In genomic region chr2:176079851-176080539, GRCh38 we compare ENCODE assay signal across 8 cellular contexts. TPM values are rescaled to one million over a fixed set of nuclear protein-coding genes. Genes with fewer than 3 reads are reported as not detected.
DNase-seq lines count a peak whose midpoint lies in the region; ATAC-seq and TF ChIP-seq lines count a peak whose summit lies in the region.

No MANE protein-coding gene starts in this region.

- POLR2A ChIA-PET in activated CD8-positive, alpha-beta T cell treated with anti-CD3 and anti-CD28 coated beads for 36 hours (lab: Charles Lee), result interaction anchor here (1.8 kb wide), 1 partner anchor 25 kb away, joined by 5 read pairs; no protein-coding TSS in a partner anchor

- H3K27ac Mint-ChIP-seq in activated CD8-positive, alpha-beta T cell treated with anti-CD3 and anti-CD28 coated beads for 36 hours, result no peak overlapping the region

- ATAC-seq in activated CD8-positive, alpha-beta T cell treated with anti-CD3 and anti-CD28 coated beads for 36 hours, result peak; percentile 30
- ATAC-seq in left ventricle myocardium superior, result peak; percentile 64
- no peak for ATAC-seq in omental fat pad (ENCODE audit: low FRiP score)
- ATAC-seq in sciatic nerve, result no peak

- peaks cover 80% of the 10 kb centered on the region for H3K27me3 Mint-ChIP-seq in activated CD8-positive, alpha-beta T cell treated with anti-CD3 and anti-CD28 coated beads for 36 hours

- H3K36me3 Mint-ChIP-seq in activated CD8-positive, alpha-beta T cell treated with anti-CD3 and anti-CD28 coated beads for 36 hours (ENCODE audit: low read depth), result peaks cover 25% of the 10 kb centered on the region

- intact Hi-C loops in activated CD8-positive, alpha-beta T cell treated with anti-CD3 and anti-CD28 coated beads for 36 hours (cut with micrococcal nuclease), result no loop called here
- intact Hi-C loops in left ventricle myocardium superior (cut with micrococcal nuclease) (no loop called here), sciatic nerve (cut with DNase I) (loop anchor here (2.0 to 10.0 kb wide), 2 partner anchors 55 to 395 kb away; no protein-coding TSS in a partner anchor)

- peaks cover 28% of the 10 kb centered on the region for H3K9me3 Mint-ChIP-seq in activated CD8-positive, alpha-beta T cell treated with anti-CD3 and anti-CD28 coated beads for 36 hours

- H3K4me1 Mint-ChIP-seq in activated CD8-positive, alpha-beta T cell treated with anti-CD3 and anti-CD28 coated beads for 36 hours (ENCODE audit: low read depth), result peaks cover 10% of the 10 kb centered on the region

- peak; percentile 61 for DNase-seq in NCI-H2029 (lab: John Stamatoyannopoulos, UW)
- DNase-seq in NCI-H2029 treated with DMSO at 0.1 percent for 48 hours (lab: John Stamatoyannopoulos, UW), result no peak
- DNase-seq in NCI-H1417 (lab: John Stamatoyannopoulos, UW), result peak; percentile 76 to 93 (median 87)
- DNase-seq in activated CD8-positive, alpha-beta T cell treated with anti-CD3 and anti-CD28 coated beads for 36 hours, result peak; percentile 42
- DNase-seq in left ventricle myocardium superior, result peak; percentile 56
- peak; percentile 27 to 41 for DNase-seq in stimulated activated CD8-positive, alpha-beta memory T cell treated with anti-CD3 and anti-CD28 coated beads, Interleukin-2, amount 100 ng/mL, for 48 hours (ENCODE audit: low read depth in 2 of 2)
- DNase-seq in omental fat pad (ENCODE audit: low spot score), result no peak
- DNase-seq in sciatic nerve (ENCODE audit: low spot score), result no peak

- H3K4me3 Mint-ChIP-seq in activated CD8-positive, alpha-beta T cell treated with anti-CD3 and anti-CD28 coated beads for 36 hours, result peak overlapping the region; percentile 23

- CTCF ChIA-PET in activated CD8-positive, alpha-beta T cell treated with anti-CD3 and anti-CD28 coated beads for 36 hours (lab: Charles Lee), result interaction anchor here (0.6 to 2.4 kb wide), 4 partner anchors 18 to 390 kb away, joined by 3 to 7 read pairs (median 4); no protein-coding TSS in a partner anchor

- TF ChIP-seq CTCF in activated CD8-positive, alpha-beta T cell treated with anti-CD3 and anti-CD28 coated beads for 36 hours (IDR thresholded peaks at IDR 0.05), result peak; percentile 58
- peak in 1 of 3 donors; percentile 13 for TF ChIP-seq CTCF in omental fat pad (IDR thresholded peaks at IDR 0.05)

RNA-seq across cellular contexts. Expression of gene EVX2, which starts 3.8 kb away (rescaled TPM):
- total RNA-seq in activated CD8-positive, alpha-beta T cell treated with anti-CD3 and anti-CD28 coated beads for 36 hours, result not detected
- total RNA-seq in left ventricle myocardium superior, result not detected
- total RNA-seq in omental fat pad, result not detected
- not detected for total RNA-seq in sciatic nerve

RNA-seq across cellular contexts. Expression of gene HOXD13, which starts 12.5 kb away (rescaled TPM):
- not detected for total RNA-seq in activated CD8-positive, alpha-beta T cell treated with anti-CD3 and anti-CD28 coated beads for 36 hours
- total RNA-seq in left ventricle myocardium superior (not detected), omental fat pad (not detected), sciatic nerve (not detected)

RNA-seq across cellular contexts. Expression of gene HOXD12, which starts 19.6 kb away (rescaled TPM):
- not detected for total RNA-seq in activated CD8-positive, alpha-beta T cell treated with anti-CD3 and anti-CD28 coated beads for 36 hours
- total RNA-seq in left ventricle myocardium superior (not detected), omental fat pad (not detected), sciatic nerve (not detected)

RNA-seq across cellular contexts. Expression of gene HOXD11, which starts 27.1 kb away (rescaled TPM):
- total RNA-seq in activated CD8-positive, alpha-beta T cell treated with anti-CD3 and anti-CD28 coated beads for 36 hours, result not detected
- total RNA-seq in left ventricle myocardium superior (not detected), omental fat pad (not detected), sciatic nerve (0.40 TPM)

RNA-seq across cellular contexts. Expression of gene HOXD10, which starts 36.6 kb away (rescaled TPM):
- total RNA-seq in activated CD8-positive, alpha-beta T cell treated with anti-CD3 and anti-CD28 coated beads for 36 hours, result not detected
- total RNA-seq in left ventricle myocardium superior (not detected), omental fat pad (1 to 10 TPM in 1 of 4 donors, under 1 TPM in 2, not detected in 1; 0.56 to 1.1 (median 0.56) TPM), sciatic nerve (1.9 TPM)

Comparison
In these comparisons a context has a peak if more than half of its experiments do, and no peak if none do; other contexts are left out.
1. DNase-seq: peak in NCI-H2029 (single experiment), NCI-H1417 (3 of 3), activated CD8-positive, alpha-beta T cell treated with anti-CD3 and anti-CD28 coated beads for 36 hours (single experiment), left ventricle myocardium superior (single experiment) and stimulated activated CD8-positive, alpha-beta memory T cell treated with anti-CD3 and anti-CD28 coated beads, Interleukin-2, amount 100 ng/mL, for 48 hours (2 of 2); none in NCI-H2029 treated with DMSO at 0.1 percent for 48 hours (single experiment), omental fat pad (single experiment) and sciatic nerve (single experiment).
2. ATAC-seq: peak in activated CD8-positive, alpha-beta T cell treated with anti-CD3 and anti-CD28 coated beads for 36 hours (single experiment) and left ventricle myocardium superior (single experiment); none in omental fat pad (single experiment) and sciatic nerve (single experiment).